23 cellular contexts compared by ENCODE assay signal in genomic region chr22:44584256-44584902, GRCh38.
A peak's percentile ranks its signal among the peaks of the same experiment; 100 is the strongest.
DNase-seq lines count a peak whose midpoint lies in the region; ATAC-seq and TF ChIP-seq lines count a peak whose summit lies in the region.
"Had no signal": no experiment of that assay in that cellular context is flagged by ENCODE, and none has a peak within 500 bp of the region (broad histone marks: within the 10 kb centered on the region; RNA-seq: fewer than 3 reads in every experiment).

No MANE protein-coding gene starts in this region.

- H4K20me1 ChIP-seq in MM.1S (ENCODE audit: insufficient read depth, low read length): no peaks in the 10 kb centered on the region

- H3K4me3 Mint-ChIP-seq in stimulated activated naive CD8-positive, alpha-beta T cell treated with anti-CD3 and anti-CD28 coated beads, Interleukin-15, amount 100 ng/mL, for 72 hours: no peak overlapping the region
- H3K4me3 Mint-ChIP-seq in mesothelial cell of epicardium: no peak overlapping the region
- H3K4me3 Mint-ChIP-seq: activated CD8-positive, alpha-beta T cell treated with anti-CD3 and anti-CD28 coated beads for 36 hours; CD4-positive, alpha-beta memory T cell; stimulated activated effector memory CD8-positive, alpha-beta T cell treated with anti-CD3 and anti-CD28 coated beads, Interleukin-12 subunit alpha, Interleukin-12 subunit beta, amount 100 ng/mL, for 72 hours; T-helper 2 cell treated with Interferon-gamma antibody and Interleukin-4, amounts not matched to agents 5 μg/mL and 100 μg/mL, for 36 hours had no signal

- H3K79me2 ChIP-seq in MM.1S (ENCODE audit: low read length): no peaks in the 10 kb centered on the region

- H3K4me3 ChIP-seq in MM.1S (ENCODE audit: low read length): no peak overlapping the region
- H3K4me3 ChIP-seq: body of pancreas, heart right ventricle, lung, Peyer's patch had no signal

- H3K9me3 Mint-ChIP-seq in stimulated activated naive CD8-positive, alpha-beta T cell treated with anti-CD3 and anti-CD28 coated beads, Interleukin-15, amount 100 ng/mL, for 72 hours: no peaks in the 10 kb centered on the region
- H3K9me3 Mint-ChIP-seq in mesothelial cell of epicardium: peaks cover 7% of the 10 kb centered on the region
- H3K9me3 Mint-ChIP-seq: activated CD8-positive, alpha-beta T cell treated with anti-CD3 and anti-CD28 coated beads for 36 hours; activated naive CD4-positive, alpha-beta T cell treated with anti-CD3 and anti-CD28 coated beads, Interleukin-2, amount 50 U/mL, for 72 hours; stimulated activated effector memory CD8-positive, alpha-beta T cell treated with anti-CD3 and anti-CD28 coated beads, Interleukin-12 subunit alpha, Interleukin-12 subunit beta, amount 100 ng/mL, for 72 hours; T-helper 2 cell treated with Interferon-gamma antibody and Interleukin-4, amounts not matched to agents 5 μg/mL and 100 μg/mL, for 36 hours had no signal

- peaks cover 55% of the 10 kb centered on the region for H3K27me3 Mint-ChIP-seq in stimulated activated naive CD8-positive, alpha-beta T cell treated with anti-CD3 and anti-CD28 coated beads, Interleukin-15, amount 100 ng/mL, for 72 hours
- H3K27me3 Mint-ChIP-seq in mesothelial cell of epicardium (ENCODE audit: low read depth): peaks cover 97% of the 10 kb centered on the region

- H3K4me1 ChIP-seq in MM.1S (ENCODE audit: low read length): no peaks in the 10 kb centered on the region
- H3K4me1 ChIP-seq: body of pancreas, heart right ventricle, Peyer's patch had no signal

- no peaks in the 10 kb centered on the region for H3K36me3 Mint-ChIP-seq in mesothelial cell of epicardium
- H3K36me3 Mint-ChIP-seq: activated naive CD4-positive, alpha-beta T cell treated with anti-CD3 and anti-CD28 coated beads, Interleukin-2, amount 50 U/mL, for 72 hours; CD4-positive, alpha-beta memory T cell; stimulated activated effector memory CD8-positive, alpha-beta T cell treated with anti-CD3 and anti-CD28 coated beads, Interleukin-12 subunit alpha, Interleukin-12 subunit beta, amount 100 ng/mL, for 72 hours had no signal

- DNase-seq in stimulated activated naive CD8-positive, alpha-beta T cell treated with anti-CD3 and anti-CD28 coated beads, Interleukin-15, Interleukin-2, amounts not matched to agents 100 U/mL and 50 U/mL, for 24 hours: peak; percentile 0
- no peak for DNase-seq in stimulated activated naive CD8-positive, alpha-beta T cell treated with anti-CD3 and anti-CD28 coated beads, Interleukin-15, amount 100 ng/mL, for 72 hours
- DNase-seq in ecto neural progenitor cell (ENCODE audit: low spot score) (peak; percentile 27), mesothelial cell of epicardium (ENCODE audit: low spot score in 2 of 2, unreplicated experiment in 2 of 2) (peak; percentile 3 to 24), MM.1S (no peak)
- DNase-seq: activated CD4-positive, CD25-positive, alpha-beta regulatory T cell; activated CD8-positive, alpha-beta T cell treated with anti-CD3 and anti-CD28 coated beads for 36 hours; activated T-cell treated with anti-CD3 and anti-CD28 coated beads, Interleukin-2, amount 50 U/mL, for 48 hours; CD4-positive, alpha-beta memory T cell; DMS79; heart right ventricle; NCI-H1930; NCI-H446; SK-N-SH had no signal

- TF ChIP-seq CTCF in mesothelial cell of epicardium (IDR thresholded peaks at IDR 0.05; ENCODE audit: unreplicated experiment): no peak
- no peak for TF ChIP-seq CTCF in MM.1S (IDR thresholded peaks at IDR 0.05; ENCODE audit: low read length)

- no peak overlapping the region for H3K9ac ChIP-seq in MM.1S (ENCODE audit: low read length)
- H3K9ac ChIP-seq: KMS-11, SK-N-SH had no signal

- no peaks in the 10 kb centered on the region for H3K36me3 ChIP-seq in MM.1S (replicated peaks; ENCODE audit: insufficient read depth, low read length)
- H3K36me3 ChIP-seq: heart right ventricle, Peyer's patch had no signal

- H3K27ac ChIP-seq in MM.1S (ENCODE audit: low read length): no peak overlapping the region
- H3K27ac ChIP-seq: body of pancreas, heart right ventricle, KMS-11, Peyer's patch had no signal

- H3K9me3 ChIP-seq in MM.1S (replicated peaks; ENCODE audit: insufficient read depth, low read length): no peaks in the 10 kb centered on the region
- H3K9me3 ChIP-seq: body of pancreas, Peyer's patch, SK-N-SH had no signal

- peaks cover 15% of the 10 kb centered on the region for H3K4me1 Mint-ChIP-seq in stimulated activated naive CD8-positive, alpha-beta T cell treated with anti-CD3 and anti-CD28 coated beads, Interleukin-15, amount 100 ng/mL, for 72 hours
- H3K4me1 Mint-ChIP-seq in mesothelial cell of epicardium: no peaks in the 10 kb centered on the region

- no peak overlapping the region for H2AFZ ChIP-seq in MM.1S (ENCODE audit: low read length)

- H3F3A ChIP-seq in MM.1S (ENCODE audit: insufficient read depth, low read length): no peaks in the 10 kb centered on the region

- ATAC-seq in stimulated activated naive CD8-positive, alpha-beta T cell treated with anti-CD3 and anti-CD28 coated beads, Interleukin-15, Interleukin-2, amounts not matched to agents 100 U/mL and 50 U/mL, for 24 hours: no peak
- no peak for ATAC-seq in stimulated activated naive CD8-positive, alpha-beta T cell treated with anti-CD3 and anti-CD28 coated beads, Interleukin-15, amount 100 ng/mL, for 72 hours
- no peak for ATAC-seq in HG03432 (IDR thresholded peaks at IDR 0.05; ENCODE audit: unreplicated experiment)
- no peak for ATAC-seq in GM19467 (IDR thresholded peaks at IDR 0.05; ENCODE audit: unreplicated experiment)
- ATAC-seq: activated CD8-positive, alpha-beta T cell treated with anti-CD3 and anti-CD28 coated beads for 36 hours; activated naive CD4-positive, alpha-beta T cell treated with anti-CD3 and anti-CD28 coated beads, Interleukin-2, amount 50 U/mL, for 72 hours; body of pancreas; stimulated activated effector memory CD8-positive, alpha-beta T cell treated with anti-CD3 and anti-CD28 coated beads, Interleukin-12 subunit alpha, Interleukin-12 subunit beta, amount 100 ng/mL, for 72 hours had no signal

- H3K27me3 ChIP-seq in MM.1S (replicated peaks; ENCODE audit: insufficient read depth, low read length): peaks cover 98% of the 10 kb centered on the region
- H3K27me3 ChIP-seq: body of pancreas, Peyer's patch had no signal

- no peak overlapping the region for H3K4me2 ChIP-seq in MM.1S (ENCODE audit: low read depth, low read length)
- H3K4me2 ChIP-seq: KMS-11, SK-N-SH had no signal

- no peaks in the 10 kb centered on the region for H3K9me2 ChIP-seq in MM.1S (replicated peaks; ENCODE audit: insufficient read depth, low read length)
- H3K9me2 ChIP-seq: SK-N-SH had no signal

- peak overlapping the region in 1 of 2 donors; percentile 37 for H3K27ac Mint-ChIP-seq in stimulated activated naive CD8-positive, alpha-beta T cell treated with anti-CD3 and anti-CD28 coated beads, Interleukin-15, amount 100 ng/mL, for 72 hours
- no peak overlapping the region for H3K27ac Mint-ChIP-seq in mesothelial cell of epicardium
- H3K27ac Mint-ChIP-seq: activated CD8-positive, alpha-beta T cell treated with anti-CD3 and anti-CD28 coated beads for 36 hours; CD4-positive, alpha-beta memory T cell; stimulated activated effector memory CD8-positive, alpha-beta T cell treated with anti-CD3 and anti-CD28 coated beads, Interleukin-12 subunit alpha, Interleukin-12 subunit beta, amount 100 ng/mL, for 72 hours; T-helper 2 cell treated with Interferon-gamma antibody and Interleukin-4, amounts not matched to agents 5 μg/mL and 100 μg/mL, for 36 hours had no signal

Comparison
In these comparisons a context has a peak if more than half of its experiments do, and no peak if none do; other contexts are left out.
1. DNase-seq: peak in stimulated activated naive CD8-positive, alpha-beta T cell treated with anti-CD3 and anti-CD28 coated beads, Interleukin-15, Interleukin-2, amounts not matched to agents 100 U/mL and 50 U/mL, for 24 hours (single experiment), ecto neural progenitor cell (single experiment) and mesothelial cell of epicardium (2 of 2); none in stimulated activated naive CD8-positive, alpha-beta T cell treated with anti-CD3 and anti-CD28 coated beads, Interleukin-15, amount 100 ng/mL, for 72 hours (0 of 2) and MM.1S (single experiment).